ENCODE assay signal across 21 cellular contexts in genomic region chr18:6444484-6445228, GRCh38. TPM values are rescaled to one million over a fixed set of nuclear protein-coding genes. Genes with fewer than 3 reads are reported as not detected.
"Had no signal": no experiment of that assay in that cellular context is flagged by ENCODE, and none has a peak within 500 bp of the region (broad histone marks: within the 10 kb centered on the region; RNA-seq: fewer than 3 reads in every experiment).

No MANE protein-coding gene starts in this region.

- DNase-seq: effector memory CD8-positive, alpha-beta T cell; gastrocnemius medialis; heart right ventricle; hypothalamus; kidney; left cardiac atrium; left ventricle myocardium superior; mucosa of descending colon; naive thymus-derived CD8-positive, alpha-beta T cell; stimulated activated CD4-positive, alpha-beta T cell treated with anti-CD3 and anti-CD28 coated beads, Interleukin-4, amount 100 ng/mL, for 1 hour; stimulated activated CD8-positive, alpha-beta memory T cell treated with anti-CD3 and anti-CD28 coated beads, Interleukin-4, amount 100 ng/mL, for 48 hours; stimulated activated naive CD8-positive, alpha-beta T cell treated with anti-CD3 and anti-CD28 coated beads, Interleukin-15, Interleukin-2, amounts not matched to agents 100 U/mL and 50 U/mL, for 24 hours; thyroid gland; uterus had no signal

- ATAC-seq: effector memory CD8-positive, alpha-beta T cell; gastrocnemius medialis; heart right ventricle; left cardiac atrium; left ventricle myocardium superior; mucosa of descending colon; naive thymus-derived CD8-positive, alpha-beta T cell; stimulated activated effector memory CD8-positive, alpha-beta T cell treated with anti-CD3 and anti-CD28 coated beads, Interleukin-12 subunit alpha, Interleukin-12 subunit beta, amount 100 ng/mL, for 72 hours; stimulated activated naive CD8-positive, alpha-beta T cell treated with anti-CD3 and anti-CD28 coated beads, Interleukin-15, Interleukin-2, amounts not matched to agents 100 U/mL and 50 U/mL, for 24 hours had no signal

- H3K27ac ChIP-seq: epithelial cell of prostate, esophagus muscularis mucosa, gastrocnemius medialis, heart right ventricle, right atrium auricular region, suprapubic skin, thyroid gland, uterus had no signal

- FAIRE-seq: colon, kidney had no signal

- H3K4me3 ChIP-seq: esophagus muscularis mucosa, gastrocnemius medialis, heart right ventricle, mucosa of descending colon, right atrium auricular region, suprapubic skin, thyroid gland, uterus had no signal

- H3K27me3 ChIP-seq: esophagus muscularis mucosa, gastrocnemius medialis, right atrium auricular region, suprapubic skin, thyroid gland, uterus had no signal

- H3K4me1 ChIP-seq: esophagus muscularis mucosa, gastrocnemius medialis, heart right ventricle, right atrium auricular region, suprapubic skin, thyroid gland, uterus had no signal

- H3K9me3 ChIP-seq: esophagus muscularis mucosa, gastrocnemius medialis, heart right ventricle, mucosa of descending colon, right atrium auricular region, suprapubic skin, thyroid gland, uterus had no signal

- H3K36me3 ChIP-seq: esophagus muscularis mucosa, gastrocnemius medialis, heart right ventricle, right atrium auricular region, suprapubic skin, thyroid gland, uterus had no signal

RNA-seq across cellular contexts. Expression of gene L3MBTL4, which starts 29.9 kb away (rescaled TPM):
- total RNA-seq: fibroblast of villous mesenchyme had no signal
